Comparison of ENCODE assay signal across 27 cellular contexts in genomic region chr18:73544618-73545017, GRCh38.
"Had no signal": no experiment of that assay in that cellular context is flagged by ENCODE, and none has a peak within 500 bp of the region (broad histone marks: within the 10 kb centered on the region; RNA-seq: fewer than 3 reads in every experiment).

No MANE protein-coding gene starts in this region.

- DNase-seq: hypothalamus; immature natural killer cell; kidney; left colon; left lung; lower lobe of right lung; mammary epithelial cell; mesendoderm; naive B cell; natural killer cell; nephron progenitor cell; occipital lobe; spleen; stimulated activated CD4-positive, alpha-beta T cell treated with anti-CD3 and anti-CD28 coated beads, Interleukin-4, amount 100 ng/mL, for 24 hours; stimulated activated naive CD4-positive, alpha-beta T cell; stimulated activated naive CD8-positive, alpha-beta T cell treated with anti-CD3 and anti-CD28 coated beads, Interleukin-15, amount 100 ng/mL, for 72 hours; substantia nigra; uterus had no signal

- H3K4me3 ChIP-seq: left lung, lower lobe of right lung, neural progenitor cell, right atrium auricular region, skin epidermis, spleen, tibial nerve, uterus had no signal

- H3K27ac ChIP-seq: left lung, lower lobe of right lung, neural progenitor cell, neutrophil, parathyroid adenoma, right atrium auricular region, skin epidermis, spleen, tibial nerve, uterus had no signal

- H2AFZ ChIP-seq: neural progenitor cell, parathyroid adenoma had no signal

- H3K9ac ChIP-seq: neural progenitor cell, parathyroid adenoma had no signal

- H3K4me2 ChIP-seq: neural progenitor cell had no signal

- H3K79me2 ChIP-seq: parathyroid adenoma had no signal

- H3K9me3 ChIP-seq: left lung, lower lobe of right lung, neutrophil, right atrium auricular region, tibial nerve, uterus had no signal

- H3K4me1 ChIP-seq: left lung, lower lobe of right lung, neural progenitor cell, parathyroid adenoma, right atrium auricular region, spleen, tibial nerve, uterus had no signal

- ATAC-seq: left colon; left lung; lower lobe of right lung; natural killer cell; sciatic nerve; stimulated activated effector memory CD8-positive, alpha-beta T cell treated with anti-CD3 and anti-CD28 coated beads, Interleukin-12 subunit alpha, Interleukin-12 subunit beta, amount 100 ng/mL, for 72 hours; stimulated activated naive CD8-positive, alpha-beta T cell treated with anti-CD3 and anti-CD28 coated beads, Interleukin-15, amount 100 ng/mL, for 72 hours had no signal

- H3K27me3 ChIP-seq: left lung, neural progenitor cell, neutrophil, right atrium auricular region, spleen, tibial nerve, uterus had no signal

- FAIRE-seq: islet of Langerhans, kidney had no signal

- H3K36me3 ChIP-seq: left lung, lower lobe of right lung, neural progenitor cell, neutrophil, right atrium auricular region, spleen, tibial nerve, uterus had no signal
